18 cellular contexts compared by ENCODE assay signal in the genomic region with DNA sequence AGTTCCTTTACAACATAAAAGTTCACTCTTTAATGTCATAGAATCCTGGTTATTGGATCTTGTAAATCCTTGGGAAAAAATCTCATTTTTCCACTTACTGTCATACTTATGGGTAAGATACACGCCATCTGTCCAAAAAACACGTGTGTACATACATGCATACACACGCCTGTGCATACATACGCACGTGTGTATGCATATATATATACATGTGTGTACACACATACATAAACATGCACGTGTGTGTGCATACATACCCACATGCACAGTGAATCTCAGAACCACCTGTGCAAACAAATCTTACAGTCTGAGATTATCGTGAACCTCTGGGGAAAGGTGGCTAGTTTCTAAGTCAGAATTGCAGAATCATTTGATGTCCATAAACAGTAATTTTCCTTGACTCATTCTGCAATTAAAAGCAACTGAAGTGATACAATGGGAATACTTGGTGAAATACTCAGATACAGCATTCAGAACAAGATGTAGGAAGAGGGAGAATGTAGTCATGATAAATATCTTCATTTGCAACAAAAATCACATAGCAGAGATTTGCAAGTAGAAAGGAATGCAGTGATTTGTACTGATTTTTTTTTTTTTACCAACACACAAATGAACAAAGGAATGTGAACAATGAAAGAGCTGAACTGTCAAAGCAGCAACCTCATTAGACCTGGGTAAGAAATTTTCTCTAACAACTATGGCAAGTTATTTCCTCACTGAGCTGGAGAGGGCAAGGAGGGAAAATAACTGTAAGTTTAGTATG.
DNase-seq lines count a peak whose midpoint lies in the region; ATAC-seq and TF ChIP-seq lines count a peak whose summit lies in the region.
"Had no signal": no experiment of that assay in that cellular context is flagged by ENCODE, and none has a peak within 500 bp of the region (broad histone marks: within the 10 kb centered on the region; RNA-seq: fewer than 3 reads in every experiment).

No MANE protein-coding gene starts in this region.

- H3K4me3 ChIP-seq in AG04449 (ENCODE audit: low read depth, low read length) (no peak overlapping the region), GM23248 (peak overlapping the region; percentile 27), astrocyte of the cerebellum (ENCODE audit: low read depth, low read length) (no peak overlapping the region), kidney epithelial cell (ENCODE audit: low read depth, low read length) (no peak overlapping the region)

- in situ Hi-C loops in GM23248 (cut with MboI) (no loop called here), astrocyte of the cerebellum (cut with HindIII; ENCODE audit: low sequenced_read_pairs) (no loop called here)

- H3K9me3 ChIP-seq in GM23248 (ENCODE audit: low read depth): no peaks in the 10 kb centered on the region

- no peaks in the 10 kb centered on the region for H3K79me2 ChIP-seq in GM23248 (ENCODE audit: insufficient read depth)

- intact Hi-C loops in sciatic nerve (cut with DNase I): no loop called here

- no peak overlapping the region for H3K9ac ChIP-seq in GM23248

- 52 to 59% methylated on average over 7 of the region's 7 CpGs for WGBS in GM23248 (ENCODE audit: low coverage in 1 of 2, low lambda C conversion rate in 2 of 2, missing lambda C conversion rate in 2 of 2), 2 experiments

- H3K4me1 ChIP-seq in GM23248 (ENCODE audit: insufficient read depth): peaks cover 34% of the 10 kb centered on the region

- no peaks in the 10 kb centered on the region for H3K9me2 ChIP-seq in GM23248 (ENCODE audit: insufficient read depth)

- POLR2A ChIA-PET in AG04449 (lab: Yijun Ruan, JAX): interaction anchor here (1.1 to 1.2 kb wide), 2 partner anchors 23 to 27 kb away, joined by 3 to 7 read pairs; no protein-coding TSS in a partner anchor

- H3K4me2 ChIP-seq in GM23248 (ENCODE audit: unreplicated experiment): peak overlapping the region; percentile 78

- ATAC-seq in HG03280 (IDR thresholded peaks at IDR 0.05; ENCODE audit: unreplicated experiment) (no peak), sciatic nerve (no peak)
- ATAC-seq: activated CD8-positive, alpha-beta memory T cell treated with anti-CD3 and anti-CD28 coated beads, Interleukin-2, amount 10 ng/mL, durations not matched to agents 7 days and 5 days had no signal

- peaks cover 27% of the 10 kb centered on the region for H3F3A ChIP-seq in GM23248 (ENCODE audit: insufficient read depth)

- H3K4me1 Mint-ChIP-seq in nephron progenitor cell: no peaks in the 10 kb centered on the region

- H3K4me3 Mint-ChIP-seq in nephron progenitor cell: no peak overlapping the region
- H3K4me3 Mint-ChIP-seq: activated CD8-positive, alpha-beta memory T cell treated with anti-CD3 and anti-CD28 coated beads, Interleukin-2, amount 10 ng/mL, durations not matched to agents 7 days and 5 days; neural crest cell had no signal

- CTCF ChIA-PET in AG04449 (lab: Yijun Ruan, JAX): no interaction called here

- H3K27me3 ChIP-seq in GM23248 (replicated peaks; ENCODE audit: insufficient read depth) (no peaks in the 10 kb centered on the region), kidney epithelial cell (ENCODE audit: control insufficient read depth, insufficient read depth, low read length) (no peaks in the 10 kb centered on the region)

- H4K20me1 ChIP-seq in GM23248 (ENCODE audit: insufficient read depth): no peaks in the 10 kb centered on the region

- H3K36me3 ChIP-seq in GM23248 (ENCODE audit: low read depth) (no peaks in the 10 kb centered on the region), kidney epithelial cell (ENCODE audit: control insufficient read depth, insufficient read depth, low read length) (no peaks in the 10 kb centered on the region)

- no peak overlapping the region for H2AFZ ChIP-seq in GM23248

- H3K27ac Mint-ChIP-seq in nephron progenitor cell: no peak overlapping the region
- H3K27ac Mint-ChIP-seq: activated CD8-positive, alpha-beta memory T cell treated with anti-CD3 and anti-CD28 coated beads, Interleukin-2, amount 10 ng/mL, durations not matched to agents 7 days and 5 days had no signal

- no peaks in the 10 kb centered on the region for H3K27me3 Mint-ChIP-seq in nephron progenitor cell (ENCODE audit: low read depth, poor library complexity)
- H3K27me3 Mint-ChIP-seq: activated CD8-positive, alpha-beta memory T cell treated with anti-CD3 and anti-CD28 coated beads, Interleukin-2, amount 10 ng/mL, durations not matched to agents 7 days and 5 days had no signal

- H3K36me3 Mint-ChIP-seq in nephron progenitor cell (ENCODE audit: low read depth): no peaks in the 10 kb centered on the region
- H3K36me3 Mint-ChIP-seq: activated CD8-positive, alpha-beta memory T cell treated with anti-CD3 and anti-CD28 coated beads, Interleukin-2, amount 10 ng/mL, durations not matched to agents 7 days and 5 days had no signal

- peak; percentile 59 for DNase-seq in AG04449 (ENCODE audit: low read depth, low spot score)
- DNase-seq in GM23248: peak; percentile 67
- peak; percentile 47 for DNase-seq in astrocyte of the cerebellum (ENCODE audit: low read depth)
- DNase-seq in kidney epithelial cell (ENCODE audit: low read depth): peak; percentile 45
- no peak for DNase-seq in sciatic nerve (ENCODE audit: low spot score)
- no peak for DNase-seq in NCI-H1694 (lab: John Stamatoyannopoulos, UW)
- DNase-seq in nephron progenitor cell: no peak
- DNase-seq: activated CD8-positive, alpha-beta memory T cell treated with anti-CD3 and anti-CD28 coated beads, Interleukin-2, amount 10 ng/mL, durations not matched to agents 7 days and 5 days; activated effector memory CD4-positive, alpha-beta T cell treated with Interleukin-2 at 50 U/mL for 16 hours; anterior cingulate cortex; cortex of kidney; erythroblast; head of caudate nucleus; mesendoderm; NCI-H2107; stimulated activated CD4-positive, alpha-beta T cell treated with anti-CD3 and anti-CD28 coated beads, Interleukin-2, amount 100 ng/mL, for 24 hours had no signal

- no peak for TF ChIP-seq CTCF in AG04449 (IDR thresholded peaks at IDR 0.05; ENCODE audit: insufficient read depth, low read length, missing control alignments)
- TF ChIP-seq CTCF in astrocyte of the cerebellum (IDR thresholded peaks at IDR 0.05; ENCODE audit: low read depth, low read length, missing control alignments): no peak
- TF ChIP-seq CTCF in kidney epithelial cell (IDR thresholded peaks at IDR 0.05; ENCODE audit: insufficient read depth, low read length, poor library complexity, severe bottlenecking): no peak
- TF ChIP-seq CTCF in nephron progenitor cell (IDR thresholded peaks at IDR 0.05): no peak

- no peaks in the 10 kb centered on the region for H3K9me3 Mint-ChIP-seq in nephron progenitor cell

- peak overlapping the region; percentile 36 for H3K27ac ChIP-seq in GM23248

Comparison
In these comparisons a context has a peak if more than half of its experiments do, and no peak if none do; other contexts are left out.
1. DNase-seq: peak in AG04449 (single experiment), GM23248 (single experiment), astrocyte of the cerebellum (single experiment) and kidney epithelial cell (single experiment); none in sciatic nerve (single experiment), NCI-H1694 (single experiment) and nephron progenitor cell (single experiment).